ENCODE assay signal across 11 cellular contexts in genomic region chr15:39403674-39404117, GRCh38.
DNase-seq lines count a peak whose midpoint lies in the region; ATAC-seq and TF ChIP-seq lines count a peak whose summit lies in the region.
"Had no signal": no experiment of that assay in that cellular context is flagged by ENCODE, and none has a peak within 500 bp of the region (broad histone marks: within the 10 kb centered on the region; RNA-seq: fewer than 3 reads in every experiment).

No MANE protein-coding gene starts in this region.

- no peak overlapping the region for H3K56ac ChIP-seq in IMR-90 (ENCODE audit: extremely low read depth, insufficient read depth, low read length)

- no peaks in the 10 kb centered on the region for H4K20me1 ChIP-seq in IMR-90 (ENCODE audit: insufficient read depth, low read length)
- no peaks in the 10 kb centered on the region for H4K20me1 ChIP-seq in SK-N-SH (ENCODE audit: insufficient read depth)
- no peaks in the 10 kb centered on the region for H4K20me1 ChIP-seq in OCI-LY7 (ENCODE audit: insufficient read depth, low read length)

- H2AFZ ChIP-seq in IMR-90 (replicated peaks; ENCODE audit: low read length, poor library complexity), result peak overlapping the region; percentile 15
- no peak overlapping the region for H2AFZ ChIP-seq in SK-N-SH (ENCODE audit: low read depth)
- H2AFZ ChIP-seq in OCI-LY7 (ENCODE audit: low read length), result no peak overlapping the region

- dilution Hi-C loops in IMR-90 (cut with HindIII; ENCODE audit: low sequenced_read_pairs, unreplicated experiment), result no loop called here

- H3K9me3 ChIP-seq in IMR-90 (ENCODE audit: control insufficient read depth, insufficient read depth, low read length) (no peaks in the 10 kb centered on the region), SK-N-SH (no peaks in the 10 kb centered on the region), OCI-LY7 (ENCODE audit: low read length) (no peaks in the 10 kb centered on the region)

- peak overlapping the region; percentile 79; the same call in 1 of the 2 replicates for H2BK20ac ChIP-seq in IMR-90 (ENCODE audit: low read depth, low read length)

- in situ Hi-C loops in IMR-90 (cut with MboI; ENCODE audit: low sequenced_read_pairs), result no loop called here

- ATAC-seq in IMR-90 (ENCODE audit: low read depth), result peak; percentile 46
- ATAC-seq in GM19452 (IDR thresholded peaks at IDR 0.05; ENCODE audit: unreplicated experiment), result no peak

- TF ChIP-seq EP300 in SK-N-SH (IDR thresholded peaks at IDR 0.05; ENCODE audit: borderline replicate concordance in 1 of 2, low read depth in 1 of 2, low read length in 1 of 2), result no peak

- H3K27me3 Mint-ChIP-seq in CD14-positive monocyte (ENCODE audit: low read depth in 3 of 3), result peaks cover 0 to 1% (median 0%) of the 10 kb centered on the region in 3 donors

- 14% methylated on average over 1 of the region's 3 CpGs; no CpG with 5 or more reads in 1 of the 2 experiments for WGBS in IMR-90 (ENCODE audit: extremely low coverage in 2 of 2, insufficient read length in 1 of 2), 2 experiments
- WGBS in SK-N-SH (ENCODE audit: low lambda C conversion rate), result 6% methylated on average over 3 of the region's 3 CpGs

- peaks cover 0 to 4% (median 0%) of the 10 kb centered on the region in 7 donors for H3K9me3 Mint-ChIP-seq in CD14-positive monocyte
- H3K9me3 Mint-ChIP-seq: immature natural killer cell had no signal

- DNase-seq in AG10803 (ENCODE audit: low read depth) (peak; percentile 76), IMR-90 (peak; percentile 88), SK-N-SH (peak; percentile 66), foreskin fibroblast (peak; percentile 68 to 83), CD14-positive monocyte (ENCODE audit: low spot score) (no peak), OCI-LY7 (ENCODE audit: low spot score) (no peak), NCI-H446 treated with DMSO at 0.1 percent for 48 hours (lab: John Stamatoyannopoulos, UW) (no peak)
- DNase-seq: activated CD8-positive, alpha-beta memory T cell treated with anti-CD3 and anti-CD28 coated beads, Interleukin-2, amount 50 U/mL, for 48 hours; immature natural killer cell had no signal

- TF ChIP-seq RAD21 in IMR-90 (IDR thresholded peaks at IDR 0.05; ENCODE audit: low read length), result no peak
- no peak for TF ChIP-seq RAD21 in SK-N-SH (IDR thresholded peaks at IDR 0.05; ENCODE audit: low read length)

- POLR2A ChIA-PET in IMR-90 (lab: Charles Lee; ENCODE audit: unreplicated experiment), result no interaction called here
- POLR2A ChIA-PET in SK-N-SH (lab: Yijun Ruan, JAX), result no interaction called here
- POLR2A ChIA-PET in OCI-LY7 (lab: Charles Lee), result no interaction called here

- H2BK120ac ChIP-seq in IMR-90 (ENCODE audit: low read depth, low read length), result peak overlapping the region; percentile 78

- H3K4me1 ChIP-seq in IMR-90 (ENCODE audit: control insufficient read depth, insufficient read depth, low read length) (peaks cover 11% of the 10 kb centered on the region), SK-N-SH (ENCODE audit: control insufficient read depth in 1 of 2, insufficient read depth in 2 of 2, low read depth in 1 of 2, low read length in 1 of 2) (peaks cover 8 to 9% of the 10 kb centered on the region in 2 experiments; a peak in 2 of 4 replicates), OCI-LY7 (ENCODE audit: insufficient read depth, low read length, poor library complexity, severe bottlenecking) (no peaks in the 10 kb centered on the region)

- no peak for TF ChIP-seq CTCF in AG10803 (conservative IDR thresholded peaks at IDR 0.05; ENCODE audit: low read length)
- no peak for TF ChIP-seq CTCF in IMR-90 (conservative IDR thresholded peaks at IDR 0.05; ENCODE audit: low read depth, low read length)
- no peak for TF ChIP-seq CTCF in SK-N-SH (IDR thresholded peaks at IDR 0.05)
- TF ChIP-seq CTCF in foreskin fibroblast (IDR thresholded peaks at IDR 0.05; ENCODE audit: low read depth, low read length), result no peak
- TF ChIP-seq CTCF in CD14-positive monocyte (IDR thresholded peaks at IDR 0.05), result no peak
- no peak for TF ChIP-seq CTCF in OCI-LY7 (conservative IDR thresholded peaks at IDR 0.05; ENCODE audit: low read length)

- CTCF ChIA-PET in IMR-90 (lab: Yijun Ruan, JAX) (interaction anchor here (0.5 kb wide), 1 partner anchor 879 kb away, joined by 5 read pairs; no protein-coding TSS in a partner anchor), SK-N-SH (lab: Yijun Ruan, JAX) (no interaction called here), OCI-LY7 (lab: Charles Lee; ENCODE audit: unreplicated experiment) (no interaction called here)

- TF ChIP-seq POLR2A in IMR-90 (IDR thresholded peaks at IDR 0.05; ENCODE audit: low read depth, low read length), result no peak

- peak overlapping the region; percentile 20 for H2AK9ac ChIP-seq in IMR-90 (replicated peaks; ENCODE audit: low read depth, low read length, poor library complexity)

- H3K27ac ChIP-seq in IMR-90 (ENCODE audit: insufficient read depth, low read length), result peak overlapping the region; percentile 50; the same call in 1 of the 2 replicates
- H3K27ac ChIP-seq in SK-N-SH (ENCODE audit: low read depth in 2 of 2, low read length in 1 of 2), result peak overlapping the region in 1 of 2 experiments; percentile 75; a peak in 2 of 4 replicates
- no peak overlapping the region for H3K27ac ChIP-seq in OCI-LY7 (ENCODE audit: low read depth, low read length, poor library complexity, severe bottlenecking)
- H3K27ac ChIP-seq: SJCRH30 had no signal

- H3K4me2 ChIP-seq in IMR-90 (ENCODE audit: low read depth, low read length) (peak overlapping the region; percentile 3), SK-N-SH (no peak overlapping the region), OCI-LY7 (ENCODE audit: low read length) (no peak overlapping the region)

- peak overlapping the region; percentile 71 for H3K4ac ChIP-seq in IMR-90 (ENCODE audit: low read depth, low read length)

- H3K79me1 ChIP-seq in IMR-90 (ENCODE audit: low read depth in 1 of 2, low read length in 2 of 2), result no peaks in the 10 kb centered on the region

- H3K4me3 ChIP-seq in AG10803 (ENCODE audit: low read length) (no peak overlapping the region), IMR-90 (ENCODE audit: insufficient read depth, low read depth, low read length) (no peak overlapping the region), SK-N-SH (ENCODE audit: low read depth in 2 of 2, low read length in 1 of 2) (no peak overlapping the region), foreskin fibroblast (ENCODE audit: low read depth in 1 of 2, low read length in 2 of 2) (no peak overlapping the region), OCI-LY7 (ENCODE audit: low read depth, low read length, poor library complexity, severe bottlenecking) (no peak overlapping the region)
- H3K4me3 ChIP-seq: SJCRH30 had no signal

- no peaks in the 10 kb centered on the region for H3K36me3 ChIP-seq in IMR-90 (ENCODE audit: control insufficient read depth, insufficient read depth, low read length)
- H3K36me3 ChIP-seq in SK-N-SH (replicated peaks in 1 of 2; ENCODE audit: control insufficient read depth in 1 of 2, insufficient read depth in 2 of 2, low read length in 1 of 2), result no peaks in the 10 kb centered on the region
- H3K36me3 ChIP-seq in OCI-LY7 (ENCODE audit: insufficient read depth, low read length), result no peaks in the 10 kb centered on the region
- H3K36me3 ChIP-seq: SJCRH30 had no signal

- H3K4me3 Mint-ChIP-seq in CD14-positive monocyte, result no peak overlapping the region
- H3K4me3 Mint-ChIP-seq: immature natural killer cell had no signal

- peak overlapping the region in 1 of 2 experiments; percentile 41; a peak in 3 of 4 replicates for H4K8ac ChIP-seq in IMR-90 (ENCODE audit: low read depth in 2 of 2, low read length in 2 of 2)

- H4K5ac ChIP-seq in IMR-90 (ENCODE audit: low read depth, low read length), result peak overlapping the region; percentile 62; the same call in 1 of the 2 replicates

- peak overlapping the region; percentile 66 for H4K91ac ChIP-seq in IMR-90 (ENCODE audit: insufficient read depth, low read depth, low read length)

- H3K9ac ChIP-seq in IMR-90 (ENCODE audit: low read depth, low read length), result peak overlapping the region; percentile 15; the same call in 1 of the 2 replicates
- no peak overlapping the region for H3K9ac ChIP-seq in SK-N-SH

- peak overlapping the region; percentile 88 for H3K18ac ChIP-seq in IMR-90 (ENCODE audit: low read depth, low read length)

- H3K79me2 ChIP-seq in SK-N-SH (ENCODE audit: insufficient read depth) (no peaks in the 10 kb centered on the region), OCI-LY7 (ENCODE audit: insufficient read depth, low read depth, low read length) (no peaks in the 10 kb centered on the region)

- BruUV-seq in IMR-90 (replicated peaks; lab: Mats Ljungman, UMichigan) (no TSS peak), OCI-LY7 (replicated peaks; lab: Mats Ljungman, UMichigan) (no TSS peak)

- H2BK5ac ChIP-seq in IMR-90 (ENCODE audit: low read depth, low read length, poor library complexity, severe bottlenecking), result peak overlapping the region; percentile 62

- peaks cover 11% of the 10 kb centered on the region for H3K9me1 ChIP-seq in IMR-90 (ENCODE audit: insufficient read depth, low read length)

- H3K14ac ChIP-seq in IMR-90 (replicated peaks; ENCODE audit: low read depth, low read length), result peak overlapping the region; percentile 11; the same call in 1 of the 2 replicates

- intact Hi-C loops in IMR-90 (cut with micrococcal nuclease) (loop anchor here (1.0 to 5.0 kb wide), 3 partner anchors 177 to 695 kb away; no protein-coding TSS in a partner anchor), CD14-positive monocyte (cut with micrococcal nuclease) (no loop called here), OCI-LY7 (cut with micrococcal nuclease; ENCODE audit: unreplicated experiment) (no loop called here)

- no peaks in the 10 kb centered on the region for H3K9me2 ChIP-seq in SK-N-SH
- no peaks in the 10 kb centered on the region for H3K9me2 ChIP-seq in OCI-LY7 (ENCODE audit: insufficient read depth, low read length)

- H3K27ac Mint-ChIP-seq in CD14-positive monocyte, result no peak overlapping the region
- H3K27ac Mint-ChIP-seq: immature natural killer cell had no signal

- H3K4me1 Mint-ChIP-seq in CD14-positive monocyte, result peaks cover 36% of the 10 kb centered on the region
- H3K4me1 Mint-ChIP-seq: immature natural killer cell had no signal

- H3F3A ChIP-seq in SK-N-SH (replicated peaks; ENCODE audit: insufficient read depth), result peaks cover 12% of the 10 kb centered on the region

- peaks cover 0 to 6% of the 10 kb centered on the region in 2 donors for H3K36me3 Mint-ChIP-seq in CD14-positive monocyte
- H3K36me3 Mint-ChIP-seq: immature natural killer cell had no signal

- H3K27me3 ChIP-seq in IMR-90 (ENCODE audit: control insufficient read depth, insufficient read depth, low read length) (no peaks in the 10 kb centered on the region), SK-N-SH (ENCODE audit: insufficient read depth) (no peaks in the 10 kb centered on the region)
- H3K27me3 ChIP-seq: SJCRH30 had no signal

- peak overlapping the region; percentile 25; the same call in 2 of the 3 replicates for H2BK15ac ChIP-seq in IMR-90 (ENCODE audit: low read depth, low read length)

- H3K23ac ChIP-seq in IMR-90 (ENCODE audit: low read depth, low read length), result no peak overlapping the region; the same call in none of the 2 replicates

- peak overlapping the region; percentile 23 for H2AK5ac ChIP-seq in IMR-90 (ENCODE audit: low read depth, low read length)

TF ChIP-seq in IMR-90, 13 proteins besides CTCF, POLR2A, EP300 and RAD21 (continues in another document):
- no peak for TF ChIP-seq FOS (IDR thresholded peaks at IDR 0.05; ENCODE audit: low read depth, low read length)
- no peak for TF ChIP-seq NFE2L2 (IDR thresholded peaks at IDR 0.05; ENCODE audit: low read depth, low read length)

TF ChIP-seq in SK-N-SH, 30 proteins besides CTCF, POLR2A, EP300 and RAD21 (continues in another document):
- no peak for TF ChIP-seq MXI1 (IDR thresholded peaks at IDR 0.05; ENCODE audit: low read depth, low read length)

Comparison
In these comparisons a context has a peak if more than half of its experiments do, and no peak if none do; other contexts are left out.
1. DNase-seq: peak in AG10803 (single experiment), IMR-90 (single experiment), SK-N-SH (single experiment) and foreskin fibroblast (2 of 2); none in CD14-positive monocyte (single experiment), OCI-LY7 (single experiment) and NCI-H446 treated with DMSO at 0.1 percent for 48 hours (single experiment).